ENCODE assay signal across 25 cellular contexts in genomic region chr10:85177767-85178166, GRCh38.
"Had no signal": no experiment of that assay in that cellular context is flagged by ENCODE, and none has a peak within 500 bp of the region (broad histone marks: within the 10 kb centered on the region; RNA-seq: fewer than 3 reads in every experiment).

No MANE protein-coding gene starts in this region.

- H3K4me1 ChIP-seq: neural progenitor cell, parathyroid adenoma, psoas muscle, right lobe of liver, sigmoid colon, stomach, tibial nerve, vagina had no signal

- H3K36me3 ChIP-seq: neural progenitor cell, ovary, right lobe of liver, sigmoid colon, stomach, thoracic aorta, thyroid gland, tibial nerve, upper lobe of left lung, vagina had no signal

- H3K79me2 ChIP-seq: parathyroid adenoma had no signal

- H3K9ac ChIP-seq: neural progenitor cell, parathyroid adenoma had no signal

- DNase-seq: occipital lobe; ovary; posterior cingulate gyrus; psoas muscle; right cardiac atrium; right lobe of liver; sigmoid colon; small intestine; stimulated activated CD4-positive, alpha-beta T cell treated with anti-CD3 and anti-CD28 coated beads, Interleukin-15, amount 100 ng/mL, for 24 hours; stimulated activated CD4-positive, alpha-beta T cell treated with anti-CD3 and anti-CD28 coated beads, Interleukin-2, amount 100 ng/mL, for 24 hours; stimulated activated CD4-positive, alpha-beta T cell treated with anti-CD3 and anti-CD28 coated beads, Interleukin-2, amount 100 ng/mL, for 48 hours; stimulated activated CD4-positive, alpha-beta T cell treated with anti-CD3 and anti-CD28 coated beads, Interleukin-4, amount 100 ng/mL, for 24 hours; stimulated activated naive B cell treated with anti-CD40 and anti-IgM and Interleukin-4, amounts not matched to agents 10 μg/mL and 1 μg/mL and 100 μg/mL, for 72 hours; stimulated activated naive CD4-positive, alpha-beta T cell treated with Interleukin-2 at 50 U/mL for 16 hours; stomach; thyroid gland; trophoblast cell; upper lobe of left lung had no signal

- ATAC-seq: psoas muscle; right cardiac atrium; right lobe of liver; stimulated activated effector memory CD8-positive, alpha-beta T cell treated with anti-CD3 and anti-CD28 coated beads, Interleukin-12 subunit alpha, Interleukin-12 subunit beta, amount 100 ng/mL, for 72 hours; stimulated activated naive B cell treated with anti-CD40 and anti-IgM and Interleukin-4, amounts not matched to agents 10 μg/mL and 1 μg/mL and 100 μg/mL, for 72 hours had no signal

- H3K27me3 ChIP-seq: neural progenitor cell, ovary, right lobe of liver, sigmoid colon, stomach, thyroid gland, tibial nerve, upper lobe of left lung, vagina had no signal

- FAIRE-seq: small intestine, urothelium cell line had no signal

- H3K27ac ChIP-seq: neural progenitor cell, ovary, parathyroid adenoma, psoas muscle, right lobe of liver, sigmoid colon, stomach, thoracic aorta, thyroid gland, tibial nerve, upper lobe of left lung, vagina had no signal

- H2AFZ ChIP-seq: neural progenitor cell, parathyroid adenoma had no signal

- H3K4me2 ChIP-seq: neural progenitor cell had no signal

- H3K4me3 ChIP-seq: neural progenitor cell, ovary, psoas muscle, right lobe of liver, sigmoid colon, stomach, thoracic aorta, thyroid gland, tibial nerve, upper lobe of left lung, vagina had no signal

- H3K9me3 ChIP-seq: ovary, psoas muscle, right lobe of liver, sigmoid colon, stomach, thoracic aorta, thyroid gland, tibial nerve, upper lobe of left lung, vagina had no signal
